8 cellular contexts compared by ENCODE assay signal in genomic region chr1:17436380-17437174, GRCh38. TPM values are rescaled to one million over a fixed set of nuclear protein-coding genes. Genes with fewer than 3 reads are reported as not detected.
DNase-seq lines count a peak whose midpoint lies in the region; ATAC-seq and TF ChIP-seq lines count a peak whose summit lies in the region.

No MANE protein-coding gene starts in this region.

- H3K4me1 Mint-ChIP-seq in nephron progenitor cell: peaks cover 55% of the 10 kb centered on the region

- no peaks in the 10 kb centered on the region for H3K9me3 ChIP-seq in NT2/D1 (ENCODE audit: insufficient read depth, low read length)
- H3K9me3 ChIP-seq in effector memory CD4-positive, alpha-beta T cell (ENCODE audit: control insufficient read depth, low read length): no peaks in the 10 kb centered on the region

- H3K9ac ChIP-seq in NT2/D1 (ENCODE audit: insufficient read length, low read depth): peak overlapping the region; percentile 80

- peaks cover 36% of the 10 kb centered on the region for H3K36me3 Mint-ChIP-seq in nephron progenitor cell (ENCODE audit: low read depth)

- peaks cover 20% of the 10 kb centered on the region for H3K4me1 ChIP-seq in NT2/D1 (ENCODE audit: insufficient read depth, insufficient read length)
- H3K4me1 ChIP-seq in effector memory CD4-positive, alpha-beta T cell (ENCODE audit: control insufficient read depth, insufficient read depth, low read length, poor library complexity, severe bottlenecking): peaks cover 10% of the 10 kb centered on the region

- no peaks in the 10 kb centered on the region for H3K27me3 ChIP-seq in NT2/D1 (ENCODE audit: insufficient read depth, insufficient read length)
- H3K27me3 ChIP-seq in effector memory CD4-positive, alpha-beta T cell (replicated peaks; ENCODE audit: control insufficient read depth, insufficient read depth, low read length, poor library complexity, severe bottlenecking): no peaks in the 10 kb centered on the region

- H3K27me3 Mint-ChIP-seq in nephron progenitor cell (ENCODE audit: low read depth, poor library complexity): peaks cover 24% of the 10 kb centered on the region

- peak overlapping the region; percentile 84 for H3K4me3 ChIP-seq in NT2/D1 (ENCODE audit: insufficient read length, low read depth)
- peak overlapping the region; percentile 61 for H3K4me3 ChIP-seq in effector memory CD4-positive, alpha-beta T cell (ENCODE audit: insufficient read depth, low read depth, low read length, poor library complexity, severe bottlenecking)

- no peaks in the 10 kb centered on the region for H3K9me3 Mint-ChIP-seq in nephron progenitor cell

- ATAC-seq in GM21390 (IDR thresholded peaks at IDR 0.05; ENCODE audit: unreplicated experiment) (no peak), HG02840 (IDR thresholded peaks at IDR 0.05; ENCODE audit: low FRiP score, unreplicated experiment) (no peak), HG03095 (IDR thresholded peaks at IDR 0.05; ENCODE audit: unreplicated experiment) (no peak)

- TF ChIP-seq CTCF in C4-2B (conservative IDR thresholded peaks at IDR 0.05) (no peak), nephron progenitor cell (IDR thresholded peaks at IDR 0.05) (no peak)

- DNase-seq in NT2/D1 (ENCODE audit: low read depth, low spot score) (no peak), nephron progenitor cell (no peak), HT-29 (ENCODE audit: low spot score) (no peak)
- DNase-seq in effector memory CD4-positive, alpha-beta T cell: no peak

- H3K27ac ChIP-seq in C4-2B: peak overlapping the region; percentile 96; the same call in 1 of the 2 replicates
- H3K27ac ChIP-seq in effector memory CD4-positive, alpha-beta T cell (ENCODE audit: insufficient read depth, low read length, poor library complexity, severe bottlenecking): peak overlapping the region; percentile 65

- H3K4me3 Mint-ChIP-seq in nephron progenitor cell: peak overlapping the region; percentile 83

- peak overlapping the region; percentile 64 for H3K27ac Mint-ChIP-seq in nephron progenitor cell

- peaks cover 54% of the 10 kb centered on the region for H3K36me3 ChIP-seq in NT2/D1 (ENCODE audit: insufficient read depth, insufficient read length, low read length)
- H3K36me3 ChIP-seq in effector memory CD4-positive, alpha-beta T cell (ENCODE audit: control insufficient read depth, insufficient read depth, low read length): peaks cover 14% of the 10 kb centered on the region

RNA-seq across cellular contexts. Expression of gene RCC2, which starts 2.9 kb away (rescaled TPM):
- total RNA-seq in HT-29 (2014; rRNA removed; shearing (Covaris generic)): 107 and 120 TPM in 2 replicates
